Comparison of ENCODE assay signal across 8 cellular contexts in the genomic region with DNA sequence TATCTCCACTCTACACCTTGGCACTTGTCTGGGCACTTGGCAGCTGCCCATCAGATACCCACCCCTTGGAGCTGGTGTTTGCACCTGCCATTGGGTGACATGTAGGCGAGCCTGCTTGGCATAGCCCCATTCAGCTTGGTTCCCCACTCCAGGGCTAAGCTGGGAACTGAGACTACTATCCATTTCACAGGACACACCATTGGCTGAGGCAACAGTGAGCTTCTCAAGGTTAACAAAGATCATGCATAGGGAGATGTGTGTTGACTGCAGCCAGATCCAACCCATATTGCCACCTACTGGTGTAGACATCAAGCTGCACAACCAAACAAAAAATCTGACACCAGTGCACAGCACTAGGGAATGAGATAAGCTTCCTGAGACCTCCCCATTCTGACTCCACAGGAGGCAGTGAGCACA.
DNase-seq lines count a peak whose midpoint lies in the region; ATAC-seq and TF ChIP-seq lines count a peak whose summit lies in the region.

No MANE protein-coding gene starts in this region.

- peak; percentile 11 for DNase-seq in HuH-7.5 (ENCODE audit: low spot score)
- DNase-seq in WERI-Rb-1, result peak; percentile 35
- peak; percentile 46 for DNase-seq in myocyte (ENCODE audit: low read depth)
- DNase-seq in amniotic stem cell (lab: John Stamatoyannopoulos, UW), result no peak
- DNase-seq in activated naive CD4-positive, alpha-beta T cell treated with anti-CD3 and anti-CD28 coated beads, Interleukin-2, amount 50 U/mL, for 16 hours, result no peak
- DNase-seq in activated CD4-positive, alpha-beta T cell treated with anti-CD3 and anti-CD28 coated beads, Interleukin-2, amount 50 U/mL, for 48 hours, result no peak

- no peak overlapping the region for H3K4me3 ChIP-seq in WERI-Rb-1 (ENCODE audit: low read depth, low read length)

- no peaks in the 10 kb centered on the region for H3K27me3 ChIP-seq in WERI-Rb-1 (ENCODE audit: insufficient read depth, low read depth, severe bottlenecking)

- no peaks in the 10 kb centered on the region for H3K36me3 ChIP-seq in WERI-Rb-1

- TF ChIP-seq CTCF in GM12873 (IDR thresholded peaks at IDR 0.05; ENCODE audit: insufficient read depth, low read depth, low read length, missing control alignments) (peak; percentile 72), WERI-Rb-1 (IDR thresholded peaks at IDR 0.05; ENCODE audit: low read depth, low read length) (peak; percentile 87)

- no peaks in the 10 kb centered on the region for H3K9me3 ChIP-seq in WERI-Rb-1 (ENCODE audit: severe bottlenecking)

- peak; percentile 79 for ATAC-seq in GM21737 (IDR thresholded peaks at IDR 0.05; ENCODE audit: unreplicated experiment)

- H3K27ac ChIP-seq in WERI-Rb-1, result no peak overlapping the region

Comparison
In these comparisons a context has a peak if more than half of its experiments do, and no peak if none do; other contexts are left out.
1. DNase-seq: peak in HuH-7.5 (single experiment), WERI-Rb-1 (single experiment) and myocyte (single experiment); none in amniotic stem cell (single experiment), activated naive CD4-positive, alpha-beta T cell treated with anti-CD3 and anti-CD28 coated beads, Interleukin-2, amount 50 U/mL, for 16 hours (single experiment) and activated CD4-positive, alpha-beta T cell treated with anti-CD3 and anti-CD28 coated beads, Interleukin-2, amount 50 U/mL, for 48 hours (0 of 2).